Comparison of ENCODE assay signal across 2 cellular contexts in the genomic region with DNA sequence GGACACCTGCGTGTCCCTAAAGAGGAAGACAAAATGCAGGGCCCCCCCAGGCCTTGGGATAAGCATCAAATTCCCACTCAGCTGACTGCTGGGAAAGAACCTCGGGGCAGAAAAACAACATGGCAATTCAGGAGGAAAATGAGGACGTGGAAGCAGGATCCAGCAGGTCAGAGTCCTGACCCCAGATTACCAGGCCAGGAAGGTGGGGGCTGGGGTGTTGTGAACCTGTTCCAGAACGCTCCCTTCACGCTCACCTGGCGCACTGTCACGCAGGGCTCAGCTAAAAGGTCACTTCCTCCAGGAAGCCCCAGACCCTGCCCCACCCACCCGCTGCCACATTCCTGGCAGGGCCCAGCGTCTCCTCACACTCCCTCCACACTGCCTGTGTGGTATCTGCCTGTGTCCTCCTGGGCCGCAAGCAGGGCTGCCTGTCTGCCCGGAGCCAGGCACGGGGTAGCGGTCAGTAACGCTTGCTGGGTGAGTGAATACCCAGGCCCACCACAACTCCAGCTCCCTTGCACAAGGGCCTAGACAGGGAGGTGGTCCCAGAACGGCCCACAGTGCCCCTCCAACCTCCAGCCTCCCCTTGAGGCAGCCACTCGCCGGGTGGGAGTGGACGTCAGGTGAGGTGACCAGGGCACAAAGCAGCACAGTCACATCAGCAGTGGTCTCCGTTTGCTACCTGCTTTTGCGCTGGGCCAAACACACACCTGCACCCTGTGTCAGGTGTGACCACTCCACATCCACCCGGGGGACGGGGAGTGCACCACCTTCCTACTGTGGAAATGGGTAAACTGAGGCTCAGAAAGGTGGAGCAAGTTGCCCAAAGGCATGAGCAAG.
TF ChIP-seq lines count a peak whose summit lies in the region.

No MANE protein-coding gene starts in this region.

TF ChIP-seq in IMR-90, 13 proteins besides CTCF, POLR2A, EP300 and RAD21:
- no peak for TF ChIP-seq MAFK (IDR thresholded peaks at IDR 0.05; ENCODE audit: low read depth, low read length)

TF ChIP-seq in H1, 55 proteins besides CTCF, POLR2A, EP300 and RAD21:
- TF ChIP-seq KDM1A (IDR thresholded peaks at IDR 0.05; ENCODE audit: borderline replicate concordance, low read length) (no peak), SIN3A (conservative IDR thresholded peaks at IDR 0.05 in 1 of 2, IDR thresholded peaks at IDR 0.05 in 1 of 2; ENCODE audit: low read depth in 1 of 2, low read length in 2 of 2) (no peak), TBP (IDR thresholded peaks at IDR 0.05; ENCODE audit: low read depth, low read length) (no peak), GTF2F1 (IDR thresholded peaks at IDR 0.05; ENCODE audit: borderline replicate concordance, low read depth, low read length) (no peak), CHD1 (IDR thresholded peaks at IDR 0.05; ENCODE audit: low read depth, low read length) (no peak), NRF1 (IDR thresholded peaks at IDR 0.05; ENCODE audit: low read depth, low read length) (no peak)
- TF ChIP-seq, protein P1, sequence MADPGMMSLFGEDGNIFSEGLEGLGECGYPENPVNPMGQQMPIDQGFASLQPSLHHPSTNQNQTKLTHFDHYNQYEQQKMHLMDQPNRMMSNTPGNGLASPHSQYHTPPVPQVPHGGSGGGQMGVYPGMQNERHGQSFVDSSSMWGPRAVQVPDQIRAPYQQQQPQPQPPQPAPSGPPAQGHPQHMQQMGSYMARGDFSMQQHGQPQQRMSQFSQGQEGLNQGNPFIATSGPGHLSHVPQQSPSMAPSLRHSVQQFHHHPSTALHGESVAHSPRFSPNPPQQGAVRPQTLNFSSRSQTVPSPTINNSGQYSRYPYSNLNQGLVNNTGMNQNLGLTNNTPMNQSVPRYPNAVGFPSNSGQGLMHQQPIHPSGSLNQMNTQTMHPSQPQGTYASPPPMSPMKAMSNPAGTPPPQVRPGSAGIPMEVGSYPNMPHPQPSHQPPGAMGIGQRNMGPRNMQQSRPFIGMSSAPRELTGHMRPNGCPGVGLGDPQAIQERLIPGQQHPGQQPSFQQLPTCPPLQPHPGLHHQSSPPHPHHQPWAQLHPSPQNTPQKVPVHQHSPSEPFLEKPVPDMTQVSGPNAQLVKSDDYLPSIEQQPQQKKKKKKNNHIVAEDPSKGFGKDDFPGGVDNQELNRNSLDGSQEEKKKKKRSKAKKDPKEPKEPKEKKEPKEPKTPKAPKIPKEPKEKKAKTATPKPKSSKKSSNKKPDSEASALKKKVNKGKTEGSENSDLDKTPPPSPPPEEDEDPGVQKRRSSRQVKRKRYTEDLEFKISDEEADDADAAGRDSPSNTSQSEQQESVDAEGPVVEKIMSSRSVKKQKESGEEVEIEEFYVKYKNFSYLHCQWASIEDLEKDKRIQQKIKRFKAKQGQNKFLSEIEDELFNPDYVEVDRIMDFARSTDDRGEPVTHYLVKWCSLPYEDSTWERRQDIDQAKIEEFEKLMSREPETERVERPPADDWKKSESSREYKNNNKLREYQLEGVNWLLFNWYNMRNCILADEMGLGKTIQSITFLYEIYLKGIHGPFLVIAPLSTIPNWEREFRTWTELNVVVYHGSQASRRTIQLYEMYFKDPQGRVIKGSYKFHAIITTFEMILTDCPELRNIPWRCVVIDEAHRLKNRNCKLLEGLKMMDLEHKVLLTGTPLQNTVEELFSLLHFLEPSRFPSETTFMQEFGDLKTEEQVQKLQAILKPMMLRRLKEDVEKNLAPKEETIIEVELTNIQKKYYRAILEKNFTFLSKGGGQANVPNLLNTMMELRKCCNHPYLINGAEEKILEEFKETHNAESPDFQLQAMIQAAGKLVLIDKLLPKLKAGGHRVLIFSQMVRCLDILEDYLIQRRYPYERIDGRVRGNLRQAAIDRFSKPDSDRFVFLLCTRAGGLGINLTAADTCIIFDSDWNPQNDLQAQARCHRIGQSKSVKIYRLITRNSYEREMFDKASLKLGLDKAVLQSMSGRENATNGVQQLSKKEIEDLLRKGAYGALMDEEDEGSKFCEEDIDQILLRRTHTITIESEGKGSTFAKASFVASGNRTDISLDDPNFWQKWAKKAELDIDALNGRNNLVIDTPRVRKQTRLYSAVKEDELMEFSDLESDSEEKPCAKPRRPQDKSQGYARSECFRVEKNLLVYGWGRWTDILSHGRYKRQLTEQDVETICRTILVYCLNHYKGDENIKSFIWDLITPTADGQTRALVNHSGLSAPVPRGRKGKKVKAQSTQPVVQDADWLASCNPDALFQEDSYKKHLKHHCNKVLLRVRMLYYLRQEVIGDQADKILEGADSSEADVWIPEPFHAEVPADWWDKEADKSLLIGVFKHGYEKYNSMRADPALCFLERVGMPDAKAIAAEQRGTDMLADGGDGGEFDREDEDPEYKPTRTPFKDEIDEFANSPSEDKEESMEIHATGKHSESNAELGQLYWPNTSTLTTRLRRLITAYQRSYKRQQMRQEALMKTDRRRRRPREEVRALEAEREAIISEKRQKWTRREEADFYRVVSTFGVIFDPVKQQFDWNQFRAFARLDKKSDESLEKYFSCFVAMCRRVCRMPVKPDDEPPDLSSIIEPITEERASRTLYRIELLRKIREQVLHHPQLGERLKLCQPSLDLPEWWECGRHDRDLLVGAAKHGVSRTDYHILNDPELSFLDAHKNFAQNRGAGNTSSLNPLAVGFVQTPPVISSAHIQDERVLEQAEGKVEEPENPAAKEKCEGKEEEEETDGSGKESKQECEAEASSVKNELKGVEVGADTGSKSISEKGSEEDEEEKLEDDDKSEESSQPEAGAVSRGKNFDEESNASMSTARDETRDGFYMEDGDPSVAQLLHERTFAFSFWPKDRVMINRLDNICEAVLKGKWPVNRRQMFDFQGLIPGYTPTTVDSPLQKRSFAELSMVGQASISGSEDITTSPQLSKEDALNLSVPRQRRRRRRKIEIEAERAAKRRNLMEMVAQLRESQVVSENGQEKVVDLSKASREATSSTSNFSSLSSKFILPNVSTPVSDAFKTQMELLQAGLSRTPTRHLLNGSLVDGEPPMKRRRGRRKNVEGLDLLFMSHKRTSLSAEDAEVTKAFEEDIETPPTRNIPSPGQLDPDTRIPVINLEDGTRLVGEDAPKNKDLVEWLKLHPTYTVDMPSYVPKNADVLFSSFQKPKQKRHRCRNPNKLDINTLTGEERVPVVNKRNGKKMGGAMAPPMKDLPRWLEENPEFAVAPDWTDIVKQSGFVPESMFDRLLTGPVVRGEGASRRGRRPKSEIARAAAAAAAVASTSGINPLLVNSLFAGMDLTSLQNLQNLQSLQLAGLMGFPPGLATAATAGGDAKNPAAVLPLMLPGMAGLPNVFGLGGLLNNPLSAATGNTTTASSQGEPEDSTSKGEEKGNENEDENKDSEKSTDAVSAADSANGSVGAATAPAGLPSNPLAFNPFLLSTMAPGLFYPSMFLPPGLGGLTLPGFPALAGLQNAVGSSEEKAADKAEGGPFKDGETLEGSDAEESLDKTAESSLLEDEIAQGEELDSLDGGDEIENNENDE (IDR thresholded peaks at IDR 0.05; ENCODE audit: insufficient replicate concordance, low read length), result no peak
- TF ChIP-seq, protein P2, sequence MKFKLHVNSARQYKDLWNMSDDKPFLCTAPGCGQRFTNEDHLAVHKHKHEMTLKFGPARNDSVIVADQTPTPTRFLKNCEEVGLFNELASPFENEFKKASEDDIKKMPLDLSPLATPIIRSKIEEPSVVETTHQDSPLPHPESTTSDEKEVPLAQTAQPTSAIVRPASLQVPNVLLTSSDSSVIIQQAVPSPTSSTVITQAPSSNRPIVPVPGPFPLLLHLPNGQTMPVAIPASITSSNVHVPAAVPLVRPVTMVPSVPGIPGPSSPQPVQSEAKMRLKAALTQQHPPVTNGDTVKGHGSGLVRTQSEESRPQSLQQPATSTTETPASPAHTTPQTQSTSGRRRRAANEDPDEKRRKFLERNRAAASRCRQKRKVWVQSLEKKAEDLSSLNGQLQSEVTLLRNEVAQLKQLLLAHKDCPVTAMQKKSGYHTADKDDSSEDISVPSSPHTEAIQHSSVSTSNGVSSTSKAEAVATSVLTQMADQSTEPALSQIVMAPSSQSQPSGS (IDR thresholded peaks at IDR 0.05; ENCODE audit: low read length), result no peak
